ENCODE assay signal across 15 cellular contexts in genomic region chr9:117276444-117276843, GRCh38.
A peak's percentile ranks its signal among the peaks of the same experiment; 100 is the strongest.
DNase-seq lines count a peak whose midpoint lies in the region; ATAC-seq and TF ChIP-seq lines count a peak whose summit lies in the region.
"Had no signal": no experiment of that assay in that cellular context is flagged by ENCODE, and none has a peak within 500 bp of the region (broad histone marks: within the 10 kb centered on the region; RNA-seq: fewer than 3 reads in every experiment).

No MANE protein-coding gene starts in this region.

- H3K4me1 Mint-ChIP-seq in activated T-cell treated with anti-CD3 and anti-CD28 coated beads, Interleukin-2, amount 50 U/mL, for 72 hours (ENCODE audit: low read depth): no peaks in the 10 kb centered on the region
- H3K4me1 Mint-ChIP-seq in CD4-positive, alpha-beta T cell (ENCODE audit: low read depth): no peaks in the 10 kb centered on the region
- H3K4me1 Mint-ChIP-seq: B cell, T-cell had no signal

- POLR2A ChIA-PET in CD4-positive, alpha-beta T cell (lab: Charles Lee): no interaction called here

- H3K27me3 ChIP-seq in CD4-positive, alpha-beta T cell (ENCODE audit: control insufficient read depth, insufficient read depth, low read length): no peaks in the 10 kb centered on the region
- H3K27me3 ChIP-seq: SJSA1 had no signal

- no peak overlapping the region for H3K4me3 Mint-ChIP-seq in activated T-cell treated with anti-CD3 and anti-CD28 coated beads, Interleukin-2, amount 50 U/mL, for 72 hours
- H3K4me3 Mint-ChIP-seq in CD4-positive, alpha-beta T cell: no peak overlapping the region
- H3K4me3 Mint-ChIP-seq: B cell; CD8-positive, alpha-beta T cell; T-cell had no signal

- no peak overlapping the region for H3K27ac Mint-ChIP-seq in activated T-cell treated with anti-CD3 and anti-CD28 coated beads, Interleukin-2, amount 50 U/mL, for 72 hours
- H3K27ac Mint-ChIP-seq in CD4-positive, alpha-beta T cell: no peak overlapping the region
- H3K27ac Mint-ChIP-seq: B cell; CD8-positive, alpha-beta T cell; T-cell had no signal

- no peaks in the 10 kb centered on the region for H3K36me3 Mint-ChIP-seq in activated T-cell treated with anti-CD3 and anti-CD28 coated beads, Interleukin-2, amount 50 U/mL, for 72 hours (ENCODE audit: insufficient read depth in 2 of 2)
- no peaks in the 10 kb centered on the region for H3K36me3 Mint-ChIP-seq in CD4-positive, alpha-beta T cell (ENCODE audit: low read depth)
- H3K36me3 Mint-ChIP-seq: CD8-positive, alpha-beta T cell; T-cell had no signal

- no peaks in the 10 kb centered on the region for H3K9me3 ChIP-seq in CD4-positive, alpha-beta T cell (ENCODE audit: control insufficient read depth, low read length)
- H3K9me3 ChIP-seq: SJSA1 had no signal

- no peak for TF ChIP-seq CTCF in CD4-positive, alpha-beta T cell (IDR thresholded peaks at IDR 0.05)

- ATAC-seq in left cardiac atrium: peak; percentile 19 to 26
- ATAC-seq in activated T-cell treated with anti-CD3 and anti-CD28 coated beads, Interleukin-2, amount 50 U/mL, for 72 hours (replicated peaks in 1 of 2): no peak
- no peak for ATAC-seq in CD4-positive, alpha-beta T cell (ENCODE audit: poor library complexity)
- ATAC-seq: CD8-positive, alpha-beta T cell; T-cell had no signal

- no peaks in the 10 kb centered on the region for H3K27me3 Mint-ChIP-seq in activated T-cell treated with anti-CD3 and anti-CD28 coated beads, Interleukin-2, amount 50 U/mL, for 72 hours (ENCODE audit: low read depth)
- H3K27me3 Mint-ChIP-seq in CD4-positive, alpha-beta T cell: no peaks in the 10 kb centered on the region
- H3K27me3 Mint-ChIP-seq: B cell, T-cell had no signal

- DNase-seq in left cardiac atrium: no peak
- no peak for DNase-seq in cardiac septum (ENCODE audit: low spot score)
- DNase-seq in NCI-H2196 treated with DMSO at 0.1 percent for 48 hours (lab: John Stamatoyannopoulos, UW; ENCODE audit: unreplicated experiment): peak; percentile 40
- peak; percentile 96 for DNase-seq in SK-N-DZ (ENCODE audit: low spot score)
- no peak for DNase-seq in activated T-cell treated with anti-CD3 and anti-CD28 coated beads, Interleukin-2, amount 50 U/mL, for 72 hours
- DNase-seq in DMS 273 treated with DMSO at 0.1 percent for 48 hours (lab: John Stamatoyannopoulos, UW): no peak
- DNase-seq in CD4-positive, alpha-beta T cell: no peak
- DNase-seq in UCSD-AML1 (lab: John Stamatoyannopoulos, UW; ENCODE audit: unreplicated experiment): no peak
- DNase-seq: CD8-positive, alpha-beta T cell; Kasumi-1; NCI-H1436 treated with DMSO at 0.1 percent for 48 hours; NCI-H82; T-cell had no signal

- CTCF ChIA-PET in CD4-positive, alpha-beta T cell (lab: Charles Lee): no interaction called here

- H3K27ac ChIP-seq in CD4-positive, alpha-beta T cell (ENCODE audit: low read depth, low read length): no peak overlapping the region
- H3K27ac ChIP-seq: SJSA1 had no signal

- intact Hi-C loops in left cardiac atrium (cut with DNase I): no loop called here
- intact Hi-C loops in cardiac septum (cut with DNase I): no loop called here
- intact Hi-C loops in CD4-positive, alpha-beta T cell (cut with DNase I, micrococcal nuclease): no loop called here

- peaks cover 3 to 13% of the 10 kb centered on the region in 2 donors for H3K9me3 Mint-ChIP-seq in activated T-cell treated with anti-CD3 and anti-CD28 coated beads, Interleukin-2, amount 50 U/mL, for 72 hours
- peaks cover 5% of the 10 kb centered on the region for H3K9me3 Mint-ChIP-seq in CD4-positive, alpha-beta T cell

Comparison
In these comparisons a context has a peak if more than half of its experiments do, and no peak if none do; other contexts are left out.
1. ATAC-seq: peak in left cardiac atrium (2 of 2); none in activated T-cell treated with anti-CD3 and anti-CD28 coated beads, Interleukin-2, amount 50 U/mL, for 72 hours (0 of 2) and CD4-positive, alpha-beta T cell (single experiment).
2. DNase-seq: peak in NCI-H2196 treated with DMSO at 0.1 percent for 48 hours (single experiment) and SK-N-DZ (single experiment); none in left cardiac atrium (single experiment), cardiac septum (single experiment), activated T-cell treated with anti-CD3 and anti-CD28 coated beads, Interleukin-2, amount 50 U/mL, for 72 hours (0 of 2), DMS 273 treated with DMSO at 0.1 percent for 48 hours (single experiment), CD4-positive, alpha-beta T cell (0 of 10) and UCSD-AML1 (single experiment).